In the genomic region with DNA sequence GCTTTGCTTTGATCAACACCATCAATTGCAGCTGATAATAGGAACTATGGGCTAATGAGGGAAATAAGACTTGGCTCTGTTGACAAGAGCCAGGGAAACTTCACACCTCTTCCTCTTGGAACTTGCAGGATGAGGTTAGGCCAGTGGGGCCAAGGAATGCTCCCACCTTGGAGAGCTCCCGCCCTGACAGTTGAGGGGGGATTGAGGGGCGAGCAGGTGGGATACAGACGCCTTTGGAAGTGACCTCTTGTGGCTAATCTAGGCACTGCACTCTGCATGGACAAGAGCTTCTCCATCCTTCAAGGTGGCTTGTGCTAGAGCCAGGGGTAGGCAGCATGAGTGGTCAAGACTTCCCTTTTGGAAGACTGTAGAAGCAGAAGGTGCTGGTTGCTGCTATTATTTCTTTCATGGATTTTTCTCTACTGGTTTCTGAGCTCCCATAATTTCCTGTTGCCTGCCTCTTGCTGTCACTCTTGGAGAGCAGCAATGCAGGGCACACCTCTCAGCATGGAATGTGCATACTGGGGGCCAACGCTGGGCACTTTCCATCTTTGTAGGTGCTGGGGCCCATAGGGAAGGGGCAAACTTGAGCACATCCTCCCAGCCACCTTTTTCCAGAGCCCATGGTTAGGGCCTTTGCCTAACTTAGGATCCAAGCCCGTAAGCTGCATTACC, we compare ENCODE assay signal across 8 cellular contexts. TPM values are rescaled to one million over a fixed set of nuclear protein-coding genes. Genes with fewer than 3 reads are reported as not detected.
DNase-seq lines count a peak whose midpoint lies in the region; ATAC-seq and TF ChIP-seq lines count a peak whose summit lies in the region.

No MANE protein-coding gene starts in this region.

- H4K20me1 ChIP-seq in PC-9 (ENCODE audit: insufficient read depth): 0 out of 2 replicates have a peak, but pooled peaks cover 2% of the 10 kb centered on the region

- peaks cover 27% of the 10 kb centered on the region for H3K79me2 ChIP-seq in PC-9 (ENCODE audit: low read depth)

- no TSS peak for BruUV-seq in PC-9 (replicated peaks; lab: Mats Ljungman, UMichigan)

- peaks cover 7% of the 10 kb centered on the region for H3K4me1 ChIP-seq in PC-9 (replicated peaks; ENCODE audit: insufficient read depth)

- intact Hi-C loops in PC-9 (cut with micrococcal nuclease; ENCODE audit: unreplicated experiment): loop anchor here (5.0 kb wide), 3 partner anchors 154 to 614 kb away; a partner anchor contains a TSS

- peaks cover 16% of the 10 kb centered on the region for H3F3A ChIP-seq in PC-9 (ENCODE audit: insufficient read depth, low read depth)

- H3K36me3 Mint-ChIP-seq in activated naive CD8-positive, alpha-beta T cell treated with anti-CD3 and anti-CD28 coated beads for 36 hours: peaks cover 5% of the 10 kb centered on the region

- peak overlapping the region; percentile 22 for H3K4me3 Mint-ChIP-seq in activated naive CD8-positive, alpha-beta T cell treated with anti-CD3 and anti-CD28 coated beads for 36 hours

- H3K27me3 Mint-ChIP-seq in activated naive CD8-positive, alpha-beta T cell treated with anti-CD3 and anti-CD28 coated beads for 36 hours: no peaks in the 10 kb centered on the region

- no peaks in the 10 kb centered on the region for H3K9me3 ChIP-seq in PC-9 (ENCODE audit: insufficient read depth, low read depth)

- CTCF ChIA-PET in PC-9 (lab: Charles Lee): interaction anchor here (0.6 to 1.3 kb wide), 4 partner anchors 226 to 470 kb away, joined by 3 to 12 read pairs (median 4); no protein-coding TSS in a partner anchor

- H3K4me3 ChIP-seq in GM12865 (ENCODE audit: low read depth, low read length): no peak overlapping the region
- H3K4me3 ChIP-seq in PC-9: no peak overlapping the region

- no peaks in the 10 kb centered on the region for H3K9me3 Mint-ChIP-seq in activated naive CD8-positive, alpha-beta T cell treated with anti-CD3 and anti-CD28 coated beads for 36 hours

- H3K4me2 ChIP-seq in PC-9: peak overlapping the region; percentile 90

- peaks cover 1% of the 10 kb centered on the region; the same call in 1 of the 2 replicates for H3K36me3 ChIP-seq in PC-9 (ENCODE audit: low read depth)

- H3K4me1 Mint-ChIP-seq in activated naive CD8-positive, alpha-beta T cell treated with anti-CD3 and anti-CD28 coated beads for 36 hours: peaks cover 3% of the 10 kb centered on the region

- POLR2A ChIA-PET in PC-9 (lab: Charles Lee; ENCODE audit: unreplicated experiment): interaction anchor here (0.7 kb wide), 1 partner anchor 123 kb away, joined by 5 read pairs; no protein-coding TSS in a partner anchor

- no peak overlapping the region for H2AFZ ChIP-seq in PC-9

- no peaks in the 10 kb centered on the region for H3K9me2 ChIP-seq in PC-9 (ENCODE audit: insufficient read depth)

- TF ChIP-seq CTCF in GM12865 (IDR thresholded peaks at IDR 0.05; ENCODE audit: insufficient read depth, low read depth, low read length, missing control alignments) (peak; percentile 84), PC-9 (conservative IDR thresholded peaks at IDR 0.05) (peak; percentile 86)

- no peak for ATAC-seq in HG02973 (IDR thresholded peaks at IDR 0.05; ENCODE audit: unreplicated experiment)

- no peak overlapping the region for H3K27ac Mint-ChIP-seq in activated naive CD8-positive, alpha-beta T cell treated with anti-CD3 and anti-CD28 coated beads for 36 hours

- H3K27ac ChIP-seq in PC-9: no peak overlapping the region

- no peaks in the 10 kb centered on the region for H3K27me3 ChIP-seq in PC-9 (ENCODE audit: insufficient read depth, low read depth)

- peak; percentile 50 for DNase-seq in AG20443 (ENCODE audit: low spot score)
- peak; percentile 73 for DNase-seq in GM12865 (ENCODE audit: low read depth)
- DNase-seq in PC-9: peak in 1 of 2 experiments; percentile 19
- DNase-seq in activated naive CD8-positive, alpha-beta T cell treated with anti-CD3 and anti-CD28 coated beads for 36 hours: peak; percentile 42
- peak; percentile 85 for DNase-seq in iPS-NIHi11 (ENCODE audit: low spot score)
- peak in 2 of 3 donors; percentile 10 to 24 for DNase-seq in stimulated activated CD4-positive, alpha-beta T cell treated with anti-CD3 and anti-CD28 coated beads, TNF-alpha, amount 100 ng/mL, for 1 hour (ENCODE audit: low read depth in 3 of 3, low spot score in 1 of 3)
- DNase-seq in AG08395 (ENCODE audit: low spot score): no peak

RNA-seq across cellular contexts. Expression of a gene that starts 2.3 kb away (rescaled TPM):
- 36.0 and 48.4 TPM in 2 replicates for total RNA-seq in PC-9 (2021)
- total RNA-seq in activated naive CD8-positive, alpha-beta T cell treated with anti-CD3 and anti-CD28 coated beads for 36 hours: 10 to 100 TPM; 41.4 to 45.7 TPM

RNA-seq across cellular contexts. Expression of a gene that starts 50.7 kb away (rescaled TPM):
- 15.8 and 17.5 TPM in 2 replicates for total RNA-seq in PC-9 (2021)
- 10 to 100 TPM; 31.8 to 34.1 TPM for total RNA-seq in activated naive CD8-positive, alpha-beta T cell treated with anti-CD3 and anti-CD28 coated beads for 36 hours

RNA-seq across cellular contexts. Expression of a gene that starts 52.3 kb away (rescaled TPM):
- not detected in 2 replicates for total RNA-seq in PC-9 (2021)
- not detected for total RNA-seq in activated naive CD8-positive, alpha-beta T cell treated with anti-CD3 and anti-CD28 coated beads for 36 hours

RNA-seq across cellular contexts. Expression of a gene that starts 56.0 kb away (rescaled TPM):
- total RNA-seq in PC-9 (2021): 118 and 128 TPM in 2 replicates
- 10 to 100 TPM; 56.2 to 65.2 TPM for total RNA-seq in activated naive CD8-positive, alpha-beta T cell treated with anti-CD3 and anti-CD28 coated beads for 36 hours
